ENCODE assay signal across 1 cellular context in genomic region chr19:58513694-58514563, GRCh38.
TF ChIP-seq lines count a peak whose summit lies in the region.

No MANE protein-coding gene starts in this region.

TF ChIP-seq in HepG2, 621 proteins besides CTCF, POLR2A, EP300 and RAD21 (continued from another document and continues in another):
- TF ChIP-seq, protein P1, sequence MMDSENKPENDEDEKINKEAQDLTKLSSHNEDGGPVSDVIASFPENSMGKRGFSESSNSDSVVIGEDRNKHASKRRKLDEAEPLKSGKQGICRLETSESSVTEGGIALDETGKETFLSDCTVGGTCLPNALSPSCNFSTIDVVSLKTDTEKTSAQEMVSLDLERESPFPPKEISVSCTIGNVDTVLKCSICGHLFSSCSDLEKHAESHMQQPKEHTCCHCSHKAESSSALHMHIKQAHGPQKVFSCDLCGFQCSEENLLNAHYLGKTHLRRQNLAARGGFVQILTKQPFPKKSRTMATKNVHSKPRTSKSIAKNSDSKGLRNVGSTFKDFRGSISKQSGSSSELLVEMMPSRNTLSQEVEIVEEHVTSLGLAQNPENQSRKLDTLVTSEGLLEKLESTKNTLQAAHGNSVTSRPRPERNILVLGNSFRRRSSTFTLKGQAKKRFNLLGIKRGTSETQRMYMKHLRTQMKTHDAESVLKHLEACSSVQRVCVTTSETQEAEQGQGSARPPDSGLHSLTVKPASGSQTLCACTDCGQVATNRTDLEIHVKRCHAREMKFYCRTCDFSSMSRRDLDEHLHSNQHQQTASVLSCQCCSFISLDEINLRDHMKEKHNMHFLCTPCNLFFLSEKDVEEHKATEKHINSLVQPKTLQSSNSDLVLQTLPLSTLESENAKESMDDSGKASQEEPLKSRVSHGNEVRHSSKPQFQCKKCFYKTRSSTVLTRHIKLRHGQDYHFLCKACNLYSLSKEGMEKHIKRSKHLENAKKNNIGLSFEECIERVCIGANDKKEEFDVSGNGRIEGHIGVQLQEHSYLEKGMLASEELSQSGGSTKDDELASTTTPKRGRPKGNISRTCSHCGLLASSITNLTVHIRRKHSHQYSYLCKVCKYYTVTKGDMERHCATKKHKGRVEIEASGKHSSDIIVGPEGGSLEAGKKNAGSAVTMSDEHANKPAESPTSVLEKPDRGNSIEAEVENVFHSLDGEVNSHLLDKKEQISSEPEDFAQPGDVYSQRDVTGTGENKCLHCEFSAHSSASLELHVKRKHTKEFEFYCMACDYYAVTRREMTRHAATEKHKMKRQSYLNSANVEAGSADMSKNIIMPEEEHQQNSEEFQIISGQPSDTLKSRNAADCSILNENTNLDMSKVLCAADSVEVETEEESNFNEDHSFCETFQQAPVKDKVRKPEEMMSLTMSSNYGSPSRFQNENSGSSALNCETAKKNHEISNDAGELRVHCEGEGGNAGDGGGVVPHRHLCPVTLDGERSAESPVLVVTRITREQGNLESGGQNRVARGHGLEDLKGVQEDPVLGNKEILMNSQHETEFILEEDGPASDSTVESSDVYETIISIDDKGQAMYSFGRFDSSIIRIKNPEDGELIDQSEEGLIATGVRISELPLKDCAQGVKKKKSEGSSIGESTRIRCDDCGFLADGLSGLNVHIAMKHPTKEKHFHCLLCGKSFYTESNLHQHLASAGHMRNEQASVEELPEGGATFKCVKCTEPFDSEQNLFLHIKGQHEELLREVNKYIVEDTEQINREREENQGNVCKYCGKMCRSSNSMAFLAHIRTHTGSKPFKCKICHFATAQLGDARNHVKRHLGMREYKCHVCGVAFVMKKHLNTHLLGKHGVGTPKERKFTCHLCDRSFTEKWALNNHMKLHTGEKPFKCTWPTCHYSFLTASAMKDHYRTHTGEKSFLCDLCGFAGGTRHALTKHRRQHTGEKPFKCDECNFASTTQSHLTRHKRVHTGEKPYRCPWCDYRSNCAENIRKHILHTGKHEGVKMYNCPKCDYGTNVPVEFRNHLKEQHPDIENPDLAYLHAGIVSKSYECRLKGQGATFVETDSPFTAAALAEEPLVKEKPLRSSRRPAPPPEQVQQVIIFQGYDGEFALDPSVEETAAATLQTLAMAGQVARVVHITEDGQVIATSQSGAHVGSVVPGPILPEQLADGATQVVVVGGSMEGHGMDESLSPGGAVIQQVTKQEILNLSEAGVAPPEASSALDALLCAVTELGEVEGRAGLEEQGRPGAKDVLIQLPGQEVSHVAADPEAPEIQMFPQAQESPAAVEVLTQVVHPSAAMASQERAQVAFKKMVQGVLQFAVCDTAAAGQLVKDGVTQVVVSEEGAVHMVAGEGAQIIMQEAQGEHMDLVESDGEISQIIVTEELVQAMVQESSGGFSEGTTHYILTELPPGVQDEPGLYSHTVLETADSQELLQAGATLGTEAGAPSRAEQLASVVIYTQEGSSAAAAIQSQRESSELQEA (CRISPR knock-in tag; IDR thresholded peaks at IDR 0.05; ENCODE audit: not compliant biosample characterization) = no peak
- no peak for TF ChIP-seq TBL1XR1 (IDR thresholded peaks at IDR 0.05; ENCODE audit: borderline replicate concordance, low read length, partially characterized antibody)
- TF ChIP-seq, protein P2, sequence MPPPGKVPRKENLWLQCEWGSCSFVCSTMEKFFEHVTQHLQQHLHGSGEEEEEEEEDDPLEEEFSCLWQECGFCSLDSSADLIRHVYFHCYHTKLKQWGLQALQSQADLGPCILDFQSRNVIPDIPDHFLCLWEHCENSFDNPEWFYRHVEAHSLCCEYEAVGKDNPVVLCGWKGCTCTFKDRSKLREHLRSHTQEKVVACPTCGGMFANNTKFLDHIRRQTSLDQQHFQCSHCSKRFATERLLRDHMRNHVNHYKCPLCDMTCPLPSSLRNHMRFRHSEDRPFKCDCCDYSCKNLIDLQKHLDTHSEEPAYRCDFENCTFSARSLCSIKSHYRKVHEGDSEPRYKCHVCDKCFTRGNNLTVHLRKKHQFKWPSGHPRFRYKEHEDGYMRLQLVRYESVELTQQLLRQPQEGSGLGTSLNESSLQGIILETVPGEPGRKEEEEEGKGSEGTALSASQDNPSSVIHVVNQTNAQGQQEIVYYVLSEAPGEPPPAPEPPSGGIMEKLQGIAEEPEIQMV (CRISPR knock-in tag; IDR thresholded peaks at IDR 0.05; ENCODE audit: low read depth) = peak; percentile 78; the same call in 1 of the 2 replicates
- TF ChIP-seq PRDM15 (CRISPR knock-in tag; IDR thresholded peaks at IDR 0.05) = no peak
- peak; percentile 80; the same call in 1 of the 2 replicates for TF ChIP-seq ZNF343 (CRISPR knock-in tag; IDR thresholded peaks at IDR 0.05)
- peak; percentile 69 for TF ChIP-seq HDAC1 (CRISPR knock-in tag; IDR thresholded peaks at IDR 0.05)
- 0 out of 2 replicates have a peak, but pooled peaks have one; percentile 45 for TF ChIP-seq SMAD1 (CRISPR knock-in tag; IDR thresholded peaks at IDR 0.05; ENCODE audit: borderline replicate concordance, low read depth)
- TF ChIP-seq BORCS8-MEF2B (CRISPR knock-in tag; IDR thresholded peaks at IDR 0.05) = no peak; the same call in 1 of the 2 replicates
- TF ChIP-seq STAG1 (CRISPR knock-in tag; IDR thresholded peaks at IDR 0.05) = peak; percentile 79
- TF ChIP-seq TFE3 (CRISPR knock-in tag; IDR thresholded peaks at IDR 0.05) = peak; percentile 60; the same call in 1 of the 2 replicates
- TF ChIP-seq, protein P3, sequence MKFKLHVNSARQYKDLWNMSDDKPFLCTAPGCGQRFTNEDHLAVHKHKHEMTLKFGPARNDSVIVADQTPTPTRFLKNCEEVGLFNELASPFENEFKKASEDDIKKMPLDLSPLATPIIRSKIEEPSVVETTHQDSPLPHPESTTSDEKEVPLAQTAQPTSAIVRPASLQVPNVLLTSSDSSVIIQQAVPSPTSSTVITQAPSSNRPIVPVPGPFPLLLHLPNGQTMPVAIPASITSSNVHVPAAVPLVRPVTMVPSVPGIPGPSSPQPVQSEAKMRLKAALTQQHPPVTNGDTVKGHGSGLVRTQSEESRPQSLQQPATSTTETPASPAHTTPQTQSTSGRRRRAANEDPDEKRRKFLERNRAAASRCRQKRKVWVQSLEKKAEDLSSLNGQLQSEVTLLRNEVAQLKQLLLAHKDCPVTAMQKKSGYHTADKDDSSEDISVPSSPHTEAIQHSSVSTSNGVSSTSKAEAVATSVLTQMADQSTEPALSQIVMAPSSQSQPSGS (CRISPR knock-in tag; IDR thresholded peaks at IDR 0.05) = peak; percentile 32; the same call in 1 of the 2 replicates
- TF ChIP-seq CENPT (CRISPR knock-in tag; IDR thresholded peaks at IDR 0.05; ENCODE audit: low read depth) = peak; percentile 85; the same call in 1 of the 2 replicates
- no peak for TF ChIP-seq ZNF292 (CRISPR knock-in tag; IDR thresholded peaks at IDR 0.05; ENCODE audit: borderline replicate concordance, low read depth)
- peak; percentile 85; the same call in 1 of the 2 replicates for TF ChIP-seq ZNF761 (CRISPR knock-in tag; conservative IDR thresholded peaks at IDR 0.05)
- TF ChIP-seq, protein P4, sequence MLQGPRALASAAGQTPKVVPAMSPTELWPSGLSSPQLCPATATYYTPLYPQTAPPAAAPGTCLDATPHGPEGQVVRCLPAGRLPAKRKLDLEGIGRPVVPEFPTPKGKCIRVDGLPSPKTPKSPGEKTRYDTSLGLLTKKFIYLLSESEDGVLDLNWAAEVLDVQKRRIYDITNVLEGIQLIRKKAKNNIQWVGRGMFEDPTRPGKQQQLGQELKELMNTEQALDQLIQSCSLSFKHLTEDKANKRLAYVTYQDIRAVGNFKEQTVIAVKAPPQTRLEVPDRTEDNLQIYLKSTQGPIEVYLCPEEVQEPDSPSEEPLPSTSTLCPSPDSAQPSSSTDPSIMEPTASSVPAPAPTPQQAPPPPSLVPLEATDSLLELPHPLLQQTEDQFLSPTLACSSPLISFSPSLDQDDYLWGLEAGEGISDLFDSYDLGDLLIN (CRISPR knock-in tag; IDR thresholded peaks at IDR 0.05; ENCODE audit: borderline replicate concordance) = no peak; the same call in 1 of the 2 replicates
- no peak for TF ChIP-seq ZNF496 (CRISPR knock-in tag; IDR thresholded peaks at IDR 0.05; ENCODE audit: insufficient replicate concordance)
- TF ChIP-seq NCOA2 (CRISPR knock-in tag; IDR thresholded peaks at IDR 0.05) = no peak; the same call in 1 of the 2 replicates
- TF ChIP-seq KDM2A (CRISPR knock-in tag; IDR thresholded peaks at IDR 0.05; ENCODE audit: borderline replicate concordance, low read depth) = peak; percentile 96
- no peak for TF ChIP-seq GPBP1L1 (CRISPR knock-in tag; IDR thresholded peaks at IDR 0.05)
- TF ChIP-seq HNRNPL (IDR thresholded peaks at IDR 0.05; ENCODE audit: low read depth, low read length) = no peak
- 0 out of 2 replicates have a peak, but pooled peaks have one; percentile 37 for TF ChIP-seq SIX4 (CRISPR knock-in tag; IDR thresholded peaks at IDR 0.05)
- TF ChIP-seq CAMTA2 (CRISPR knock-in tag; IDR thresholded peaks at IDR 0.05; ENCODE audit: borderline replicate concordance) = 0 out of 2 replicates have a peak, but pooled peaks have one; percentile 27
- no peak for TF ChIP-seq ZNF317 (CRISPR knock-in tag; IDR thresholded peaks at IDR 0.05)
- TF ChIP-seq KDM5B (CRISPR knock-in tag; IDR thresholded peaks at IDR 0.05; ENCODE audit: borderline replicate concordance) = peak; percentile 67; the same call in 1 of the 2 replicates
- TF ChIP-seq POLR2AphosphoS5 (IDR thresholded peaks at IDR 0.05; ENCODE audit: low read depth, low read length) = peak; percentile 92
- TF ChIP-seq ZHX1 (CRISPR knock-in tag; IDR thresholded peaks at IDR 0.05; ENCODE audit: low read depth) = peak; percentile 80
- TF ChIP-seq MEIS2 (CRISPR knock-in tag; IDR thresholded peaks at IDR 0.05) = peak; percentile 42; the same call in 1 of the 2 replicates
- TF ChIP-seq RXRB (CRISPR knock-in tag; IDR thresholded peaks at IDR 0.05; ENCODE audit: borderline replicate concordance) = peak; percentile 45; the same call in 1 of the 2 replicates
- TF ChIP-seq ZFP1 (CRISPR knock-in tag; IDR thresholded peaks at IDR 0.05) = no peak
- TF ChIP-seq NRL (CRISPR knock-in tag; IDR thresholded peaks at IDR 0.05; ENCODE audit: borderline replicate concordance) = peak; percentile 36; the same call in 1 of the 2 replicates
- no peak for TF ChIP-seq HOXA7 (CRISPR knock-in tag; IDR thresholded peaks at IDR 0.05)
- TF ChIP-seq SP5 (CRISPR knock-in tag; IDR thresholded peaks at IDR 0.05; ENCODE audit: borderline replicate concordance, low read depth) = 0 out of 2 replicates have a peak, but pooled peaks have one; percentile 19
